22 cellular contexts compared by ENCODE assay signal in genomic region chr6:48552905-48553304, GRCh38.
"Had no signal": no experiment of that assay in that cellular context is flagged by ENCODE, and none has a peak within 500 bp of the region (broad histone marks: within the 10 kb centered on the region; RNA-seq: fewer than 3 reads in every experiment).

No MANE protein-coding gene starts in this region.

- H3K4me3 ChIP-seq: coronary artery, left lung, right atrium auricular region, stomach, thyroid gland, vagina had no signal

- H3K36me3 Mint-ChIP-seq: naive B cell; natural killer cell treated with Interleukin-12 subunit alpha and Interleukin-12 subunit beta and Interleukin-15 and Interleukin-18, amount 100 ng/mL, for 72 hours; stimulated activated effector memory CD8-positive, alpha-beta T cell treated with anti-CD3 and anti-CD28 coated beads, Interleukin-12 subunit alpha, Interleukin-12 subunit beta, amount 100 ng/mL, for 72 hours had no signal

- H3K36me3 ChIP-seq: left lung, neutrophil, right atrium auricular region, stomach, thyroid gland, vagina had no signal

- H3K27me3 Mint-ChIP-seq: naive B cell; natural killer cell treated with Interleukin-12 subunit alpha and Interleukin-12 subunit beta and Interleukin-15 and Interleukin-18, amount 100 ng/mL, for 72 hours; progenitor cell of endocrine pancreas had no signal

- H3K27ac Mint-ChIP-seq: naive B cell; natural killer cell treated with Interleukin-12 subunit alpha and Interleukin-12 subunit beta and Interleukin-15 and Interleukin-18, amount 100 ng/mL, for 72 hours; progenitor cell of endocrine pancreas; stimulated activated effector memory CD8-positive, alpha-beta T cell treated with anti-CD3 and anti-CD28 coated beads, Interleukin-12 subunit alpha, Interleukin-12 subunit beta, amount 100 ng/mL, for 72 hours had no signal

- ATAC-seq: left lung; natural killer cell treated with Interleukin-12 subunit alpha and Interleukin-12 subunit beta and Interleukin-15 and Interleukin-18, amount 100 ng/mL, for 72 hours; sciatic nerve; stimulated activated effector memory CD8-positive, alpha-beta T cell treated with anti-CD3 and anti-CD28 coated beads, Interleukin-12 subunit alpha, Interleukin-12 subunit beta, amount 100 ng/mL, for 72 hours had no signal

- H3K4me1 ChIP-seq: left lung, parathyroid adenoma, right atrium auricular region, stomach, thyroid gland, vagina had no signal

- H3K9me3 ChIP-seq: neutrophil, right atrium auricular region, stomach, thyroid gland, vagina had no signal

- DNase-seq: dermis blood vessel endothelial cell; effector memory CD4-positive, alpha-beta T cell; kidney; left lung; mammary epithelial cell; naive B cell; stimulated activated CD4-positive, alpha-beta T cell treated with anti-CD3 and anti-CD28 coated beads, Interleukin-2, amount 100 ng/mL, for 24 hours; stimulated activated CD4-positive, alpha-beta T cell treated with anti-CD3 and anti-CD28 coated beads, Interleukin-4, amount 100 ng/mL, for 24 hours; stimulated activated naive CD4-positive, alpha-beta T cell treated with Interleukin-2 at 50 U/mL for 16 hours; stomach; thyroid gland; trophoblast cell had no signal

- H3K4me3 Mint-ChIP-seq: naive B cell; natural killer cell treated with Interleukin-12 subunit alpha and Interleukin-12 subunit beta and Interleukin-15 and Interleukin-18, amount 100 ng/mL, for 72 hours; neural crest cell; stimulated activated effector memory CD8-positive, alpha-beta T cell treated with anti-CD3 and anti-CD28 coated beads, Interleukin-12 subunit alpha, Interleukin-12 subunit beta, amount 100 ng/mL, for 72 hours had no signal

- H3K27me3 ChIP-seq: left lung, neutrophil, right atrium auricular region, stomach, thyroid gland, vagina had no signal

- H3K27ac ChIP-seq: coronary artery, left lung, neutrophil, parathyroid adenoma, right atrium auricular region, stomach, thyroid gland, vagina had no signal

- H3K4me1 Mint-ChIP-seq: naive B cell; neural crest cell; stimulated activated effector memory CD8-positive, alpha-beta T cell treated with anti-CD3 and anti-CD28 coated beads, Interleukin-12 subunit alpha, Interleukin-12 subunit beta, amount 100 ng/mL, for 72 hours had no signal
